Comparison of ENCODE assay signal across 9 cellular contexts in the genomic region with DNA sequence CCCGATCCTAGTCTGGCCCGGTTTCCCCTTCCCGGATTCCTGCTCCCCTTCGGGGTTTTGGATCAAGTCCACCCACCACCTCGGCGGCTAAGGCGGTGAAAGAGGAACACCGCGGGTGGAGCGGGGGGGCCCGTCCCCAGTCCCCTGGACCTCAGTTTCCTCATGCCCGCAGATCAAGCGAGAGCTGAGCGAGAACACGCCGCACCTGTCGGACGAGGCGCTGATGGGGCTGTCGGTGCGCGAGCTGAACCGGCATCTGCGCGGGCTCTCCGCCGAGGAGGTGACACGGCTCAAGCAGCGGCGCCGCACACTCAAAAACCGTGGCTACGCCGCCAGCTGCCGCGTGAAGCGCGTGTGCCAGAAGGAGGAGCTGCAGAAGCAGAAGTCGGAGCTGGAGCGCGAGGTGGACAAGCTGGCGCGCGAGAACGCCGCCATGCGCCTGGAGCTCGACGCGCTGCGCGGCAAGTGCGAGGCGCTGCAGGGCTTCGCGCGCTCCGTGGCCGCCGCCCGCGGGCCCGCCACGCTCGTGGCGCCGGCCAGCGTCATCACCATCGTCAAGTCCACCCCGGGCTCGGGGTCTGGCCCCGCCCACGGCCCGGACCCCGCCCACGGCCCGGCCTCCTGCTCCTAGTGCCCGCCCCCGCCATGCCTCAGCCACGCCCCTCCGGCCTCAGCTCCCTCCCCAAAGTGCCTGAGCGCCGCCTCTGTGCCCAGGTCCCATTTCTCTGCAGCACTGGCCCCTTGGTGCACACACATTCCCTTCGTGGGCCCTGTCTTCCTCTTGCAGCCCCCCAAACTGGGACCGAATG. TPM values are rescaled to one million over a fixed set of nuclear protein-coding genes. Genes with fewer than 3 reads are reported as not detected.
A peak's percentile ranks its signal among the peaks of the same experiment; 100 is the strongest.
DNase-seq lines count a peak whose midpoint lies in the region; TF ChIP-seq lines count a peak whose summit lies in the region.
"Had no signal": no experiment of that assay in that cellular context is flagged by ENCODE, and none has a peak within 500 bp of the region (broad histone marks: within the 10 kb centered on the region; RNA-seq: fewer than 3 reads in every experiment).

No MANE protein-coding gene starts in this region.

- peaks cover 15% of the 10 kb centered on the region for H3K79me2 ChIP-seq in smooth muscle cell (ENCODE audit: low read depth)

- 41% methylated on average over 52 of the region's 85 CpGs for WGBS in smooth muscle cell (ENCODE audit: low lambda C conversion rate)

- in situ Hi-C loops in ACHN (cut with HindIII; ENCODE audit: low pct_ligation_motif_present, low pct_unique_long_range_greater_than_20kb, low sequenced_read_pairs) = no loop called here

- peaks cover 35% of the 10 kb centered on the region for H3K4me1 ChIP-seq in adipocyte (ENCODE audit: control insufficient read depth, insufficient read depth, low read length)
- H3K4me1 ChIP-seq in smooth muscle cell (ENCODE audit: low read depth) = peaks cover 19% of the 10 kb centered on the region

- peak overlapping the region; percentile 19 for H3K27ac ChIP-seq in smooth muscle cell (ENCODE audit: low read depth)
- H3K27ac ChIP-seq: VCaP had no signal

- H3K4me3 ChIP-seq in adipocyte (ENCODE audit: low read length) (peak overlapping the region; percentile 51), smooth muscle cell (peak overlapping the region; percentile 23)

- peaks cover 9% of the 10 kb centered on the region for H3K36me3 ChIP-seq in adipocyte (ENCODE audit: control insufficient read depth, insufficient read depth, low read length, severe bottlenecking)
- no peaks in the 10 kb centered on the region for H3K36me3 ChIP-seq in smooth muscle cell (ENCODE audit: low read depth)

- H3K27me3 ChIP-seq in adipocyte (replicated peaks; ENCODE audit: control insufficient read depth, insufficient read depth, low read length) (no peaks in the 10 kb centered on the region), smooth muscle cell (ENCODE audit: low read depth) (no peaks in the 10 kb centered on the region)

- H3K4me2 ChIP-seq in smooth muscle cell = peak overlapping the region; percentile 73

- H2AFZ ChIP-seq in smooth muscle cell (ENCODE audit: low read depth) = no peak overlapping the region

- TF ChIP-seq POLR2A in GM18526 (IDR thresholded peaks at IDR 0.05; ENCODE audit: extremely low read depth, insufficient read length) = peak; percentile 10

- DNase-seq in SK-N-DZ (ENCODE audit: low spot score) = peak; percentile 25
- DNase-seq in adipocyte (ENCODE audit: low read depth) = peak; percentile 72
- DNase-seq in hypothalamus (lab: John Stamatoyannopoulos, UW) = peak in 31 of 51 donors; percentile 32 to 75 (median 59)
- peak; percentile 42 for DNase-seq in smooth muscle cell (lab: John Stamatoyannopoulos, UW; ENCODE audit: unreplicated experiment)
- DNase-seq in SKM-1 treated with dmso at 0.1 percent for 144 hours (lab: John Stamatoyannopoulos, UW; ENCODE audit: unreplicated experiment) = no peak
- DNase-seq in ACHN = no peak
- DNase-seq in NCI-H774 (lab: John Stamatoyannopoulos, UW) = no peak

- peaks cover 57% of the 10 kb centered on the region for H4K20me1 ChIP-seq in smooth muscle cell (ENCODE audit: low read depth)

- TF ChIP-seq CTCF in smooth muscle cell (IDR thresholded peaks at IDR 0.05; ENCODE audit: borderline replicate concordance, insufficient read depth, poor library complexity, severe bottlenecking) = no peak

- H3F3A ChIP-seq in smooth muscle cell (ENCODE audit: low read depth) = peaks cover 13% of the 10 kb centered on the region

- H3K9me3 ChIP-seq in adipocyte (ENCODE audit: control insufficient read depth, low read length) = no peaks in the 10 kb centered on the region
- H3K9me3 ChIP-seq in smooth muscle cell (replicated peaks; ENCODE audit: low read depth) = no peaks in the 10 kb centered on the region

- H3K9ac ChIP-seq in adipocyte (ENCODE audit: low read length) = peak overlapping the region; percentile 33
- H3K9ac ChIP-seq in smooth muscle cell (ENCODE audit: low read depth) = no peak overlapping the region

RNA-seq across cellular contexts. Expression of a gene that starts 12.7 kb away (rescaled TPM):
- 3.0 and 3.1 TPM in 2 replicates for polyA plus RNA-seq in SK-N-DZ (2014; cell fraction: cytosol; rRNA removed)
- polyA plus RNA-seq in SK-N-DZ (2014; cell fraction: nucleus; rRNA removed) = 1.0 and 1.1 TPM in 2 replicates
- 51.2 and 52.4 TPM in 2 replicates for total RNA-seq in smooth muscle cell
- 48.2 and 53.4 TPM in 2 replicates for polyA plus RNA-seq in smooth muscle cell

RNA-seq across cellular contexts. Expression of a gene that starts 32.8 kb away (rescaled TPM):
- polyA plus RNA-seq in SK-N-DZ (2014; cell fraction: cytosol; rRNA removed) = 18.9 and 22.7 TPM in 2 replicates
- polyA plus RNA-seq in SK-N-DZ (2014; cell fraction: nucleus; rRNA removed) = 97.3 and 104 TPM in 2 replicates
- total RNA-seq in smooth muscle cell = 6.1 and 19.4 TPM in 2 replicates
- polyA plus RNA-seq in smooth muscle cell = 8.6 and 8.9 TPM in 2 replicates

RNA-seq across cellular contexts. Expression of a gene that starts 58.4 kb away (rescaled TPM):
- polyA plus RNA-seq in SK-N-DZ (2014; cell fraction: cytosol; rRNA removed) = 19.0 and 26.8 TPM in 2 replicates
- 14.0 and 27.5 TPM in 2 replicates for polyA plus RNA-seq in SK-N-DZ (2014; cell fraction: nucleus; rRNA removed)
- total RNA-seq in smooth muscle cell = 34.1 and 54.4 TPM in 2 replicates
- 96.0 and 96.3 TPM in 2 replicates for polyA plus RNA-seq in smooth muscle cell

Comparison
In these comparisons a context has a peak if more than half of its experiments do, and no peak if none do; other contexts are left out.
1. DNase-seq: peak in SK-N-DZ (single experiment), adipocyte (single experiment), hypothalamus (31 of 51) and smooth muscle cell (single experiment); none in SKM-1 treated with dmso at 0.1 percent for 144 hours (single experiment), ACHN (single experiment) and NCI-H774 (single experiment).